10 cellular contexts compared by ENCODE assay signal in the genomic region with DNA sequence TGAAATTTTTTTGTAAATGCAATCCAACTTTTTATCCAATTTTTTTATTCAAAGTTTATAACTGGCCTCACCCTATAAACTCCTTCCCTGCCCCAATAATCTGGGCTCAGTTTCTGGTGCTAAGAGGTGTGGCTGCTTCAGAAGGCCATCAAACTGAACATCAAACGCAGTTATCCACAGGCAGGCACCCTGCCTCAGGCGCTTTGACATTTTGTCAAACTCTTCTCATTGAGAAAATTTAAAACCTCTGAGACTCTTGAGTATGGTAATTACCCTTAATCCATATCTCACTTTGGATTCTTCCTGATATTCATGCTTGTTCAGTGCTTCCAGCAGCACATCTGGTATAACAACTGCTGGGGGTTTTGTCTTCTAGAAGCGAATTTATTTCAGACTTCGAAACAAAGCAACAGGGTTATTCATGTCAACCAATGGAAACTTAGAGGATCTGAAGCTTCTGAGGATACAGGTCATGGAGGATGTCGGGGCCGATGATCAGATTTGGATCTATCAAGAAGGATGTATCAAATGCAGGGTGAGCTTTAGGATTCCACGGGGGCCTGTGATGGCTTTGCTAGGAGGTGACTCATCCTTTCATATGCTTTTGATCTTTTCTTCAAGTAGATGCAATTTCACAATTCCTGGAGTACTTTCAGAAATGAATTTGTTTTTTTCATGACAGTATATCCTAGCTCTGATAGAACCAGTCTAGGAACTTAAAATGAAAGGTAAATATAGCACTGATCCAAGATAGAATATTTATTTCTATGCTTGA.
DNase-seq lines count a peak whose midpoint lies in the region; ATAC-seq, FAIRE-seq and TF ChIP-seq lines count a peak whose summit lies in the region.
"Had no signal": no experiment of that assay in that cellular context is flagged by ENCODE, and none has a peak within 500 bp of the region (broad histone marks: within the 10 kb centered on the region; RNA-seq: fewer than 3 reads in every experiment).

No MANE protein-coding gene starts in this region.

- H3K36me3 Mint-ChIP-seq in HFFc6 (ENCODE audit: low read depth), result no peaks in the 10 kb centered on the region
- peaks cover 4 to 20% of the 10 kb centered on the region in 2 donors for H3K36me3 Mint-ChIP-seq in activated T-cell treated with anti-CD3 and anti-CD28 coated beads, Interleukin-2, amount 50 U/mL, for 72 hours (ENCODE audit: insufficient read depth in 2 of 2)

- H3K4me2 ChIP-seq in A549, result peak overlapping the region; percentile 41

- no peak for FAIRE-seq in A549 (lab: Jason Lieb, UNC)
- FAIRE-seq: islet of Langerhans had no signal

- TF ChIP-seq EP300 in A549 (IDR thresholded peaks at IDR 0.05), result no peak

- H3K9me3 ChIP-seq in A549, result no peaks in the 10 kb centered on the region
- no peaks in the 10 kb centered on the region for H3K9me3 ChIP-seq in effector memory CD4-positive, alpha-beta T cell (ENCODE audit: control insufficient read depth, low read length)

- peak overlapping the region; percentile 69 for H3K27ac Mint-ChIP-seq in HFFc6
- peak overlapping the region; percentile 63 for H3K27ac Mint-ChIP-seq in activated T-cell treated with anti-CD3 and anti-CD28 coated beads, Interleukin-2, amount 50 U/mL, for 72 hours

- no peaks in the 10 kb centered on the region for H3K27me3 ChIP-seq in foreskin keratinocyte
- H3K27me3 ChIP-seq in effector memory CD4-positive, alpha-beta T cell (replicated peaks; ENCODE audit: control insufficient read depth, insufficient read depth, low read length, poor library complexity, severe bottlenecking), result no peaks in the 10 kb centered on the region

- no peaks in the 10 kb centered on the region for H3K9me3 Mint-ChIP-seq in HFFc6
- H3K9me3 Mint-ChIP-seq in activated T-cell treated with anti-CD3 and anti-CD28 coated beads, Interleukin-2, amount 50 U/mL, for 72 hours, result no peaks in the 10 kb centered on the region

- H3K4me3 Mint-ChIP-seq in HFFc6, result no peak overlapping the region; the same call in 1 of the 2 replicates
- no peak overlapping the region for H3K4me3 Mint-ChIP-seq in activated T-cell treated with anti-CD3 and anti-CD28 coated beads, Interleukin-2, amount 50 U/mL, for 72 hours

- H3K4me1 ChIP-seq in A549, result peaks cover 36% of the 10 kb centered on the region
- H3K4me1 ChIP-seq in foreskin keratinocyte, result peaks cover 23% of the 10 kb centered on the region
- H3K4me1 ChIP-seq in effector memory CD4-positive, alpha-beta T cell (ENCODE audit: control insufficient read depth, insufficient read depth, low read length, poor library complexity, severe bottlenecking), result no peaks in the 10 kb centered on the region

- ATAC-seq in A549, result no peak; a peak in 1 of 6 replicates
- peak; percentile 57 to 62 for ATAC-seq in activated T-cell treated with anti-CD3 and anti-CD28 coated beads, Interleukin-2, amount 50 U/mL, for 72 hours (replicated peaks in 1 of 2)
- ATAC-seq in foreskin keratinocyte, result peak; percentile 65
- ATAC-seq in GM18505 (IDR thresholded peaks at IDR 0.05; ENCODE audit: unreplicated experiment), result no peak

- H3K27ac ChIP-seq in A549 (peak overlapping the region in 1 of 2 experiments; percentile 71; a peak in 3 of 6 replicates), foreskin keratinocyte (peak overlapping the region; percentile 49)
- no peak overlapping the region for H3K27ac ChIP-seq in effector memory CD4-positive, alpha-beta T cell (ENCODE audit: insufficient read depth, low read length, poor library complexity, severe bottlenecking)

- CTCF ChIA-PET in A549 (lab: Yijun Ruan, JAX), result interaction anchor here (0.8 to 17.8 kb wide), 12 partner anchors 9 to 419 kb away, joined by 3 to 195 read pairs (median 4); no protein-coding TSS in a partner anchor

- DNase-seq in A549 (ENCODE audit: low read depth in 1 of 2, low spot score in 1 of 2) (no peak), HFFc6 (peak; percentile 42), foreskin keratinocyte (peak; percentile 42 to 64), G401 (ENCODE audit: low spot score) (no peak), GF-D8 (lab: John Stamatoyannopoulos, UW) (no peak)
- no peak for DNase-seq in activated T-cell treated with anti-CD3 and anti-CD28 coated beads, Interleukin-2, amount 50 U/mL, for 72 hours
- no peak for DNase-seq in effector memory CD4-positive, alpha-beta T cell
- DNase-seq: central memory CD4-positive, alpha-beta T cell had no signal

- POLR2A ChIA-PET in A549 (lab: Yijun Ruan, JAX), result no interaction called here

- no peak overlapping the region for H3K4me3 ChIP-seq in A549
- H3K4me3 ChIP-seq in effector memory CD4-positive, alpha-beta T cell (ENCODE audit: insufficient read depth, low read depth, low read length, poor library complexity, severe bottlenecking), result no peak overlapping the region

- peaks cover 36% of the 10 kb centered on the region for H3K4me1 Mint-ChIP-seq in HFFc6 (ENCODE audit: low read depth)
- H3K4me1 Mint-ChIP-seq in activated T-cell treated with anti-CD3 and anti-CD28 coated beads, Interleukin-2, amount 50 U/mL, for 72 hours (ENCODE audit: low read depth), result peaks cover 41% of the 10 kb centered on the region

- peaks cover 78% of the 10 kb centered on the region for H3K36me3 ChIP-seq in effector memory CD4-positive, alpha-beta T cell (ENCODE audit: control insufficient read depth, insufficient read depth, low read length)

- no peak for TF ChIP-seq RAD21 in A549 (conservative IDR thresholded peaks at IDR 0.05 in 1 of 2, IDR thresholded peaks at IDR 0.05 in 1 of 2)

- no peak for TF ChIP-seq POLR2A in A549 (IDR thresholded peaks at IDR 0.05; ENCODE audit: low read length)
- no peak for TF ChIP-seq POLR2A in GM18505 (IDR thresholded peaks at IDR 0.05; ENCODE audit: borderline replicate concordance, extremely low read depth, insufficient read depth, insufficient read length)

- no peaks in the 10 kb centered on the region for H3K27me3 Mint-ChIP-seq in HFFc6 (ENCODE audit: insufficient read depth)
- no peaks in the 10 kb centered on the region for H3K27me3 Mint-ChIP-seq in activated T-cell treated with anti-CD3 and anti-CD28 coated beads, Interleukin-2, amount 50 U/mL, for 72 hours (ENCODE audit: low read depth)

- WGBS in A549 (ENCODE audit: missing lambda C conversion rate), result 69% methylated on average over 7 of the region's 7 CpGs

- TF ChIP-seq CTCF in A549 (IDR thresholded peaks at IDR 0.05) (no peak), HFFc6 (IDR thresholded peaks at IDR 0.05) (no peak), foreskin keratinocyte (conservative IDR thresholded peaks at IDR 0.05) (no peak)

- in situ Hi-C loops in G401 (cut with HindIII; ENCODE audit: low sequenced_read_pairs), result no loop called here

TF ChIP-seq in A549, 52 proteins besides CTCF, POLR2A, EP300 and RAD21:
- TF ChIP-seq ZFP36 (IDR thresholded peaks at IDR 0.05; ENCODE audit: borderline replicate concordance, partially characterized antibody), result no peak
- peak; percentile 36; the same call in 1 of the 2 replicates for TF ChIP-seq FOSL2 (IDR thresholded peaks at IDR 0.05)
- peak; percentile 63; the same call in 1 of the 2 replicates for TF ChIP-seq FOSL2 (CRISPR knock-in tag; IDR thresholded peaks at IDR 0.05)
- no peak for TF ChIP-seq PBX3 (IDR thresholded peaks at IDR 0.05)
- TF ChIP-seq SMC3 (IDR thresholded peaks at IDR 0.05), result 0 out of 3 replicates have a peak, but pooled peaks have one; percentile 7
- peak; percentile 49; the same call in 1 of the 2 replicates for TF ChIP-seq JUNB (IDR thresholded peaks at IDR 0.05)

Comparison
In these comparisons a context has a peak if more than half of its experiments do, and no peak if none do; other contexts are left out.
1. ATAC-seq: peak in activated T-cell treated with anti-CD3 and anti-CD28 coated beads, Interleukin-2, amount 50 U/mL, for 72 hours (2 of 2) and foreskin keratinocyte (single experiment); none in A549 (0 of 2) and GM18505 (single experiment).
2. DNase-seq: peak in HFFc6 (single experiment) and foreskin keratinocyte (2 of 2); none in A549 (0 of 2), activated T-cell treated with anti-CD3 and anti-CD28 coated beads, Interleukin-2, amount 50 U/mL, for 72 hours (0 of 2), effector memory CD4-positive, alpha-beta T cell (0 of 3), G401 (single experiment) and GF-D8 (single experiment).